Comparison of ENCODE assay signal across 8 cellular contexts in the genomic region with DNA sequence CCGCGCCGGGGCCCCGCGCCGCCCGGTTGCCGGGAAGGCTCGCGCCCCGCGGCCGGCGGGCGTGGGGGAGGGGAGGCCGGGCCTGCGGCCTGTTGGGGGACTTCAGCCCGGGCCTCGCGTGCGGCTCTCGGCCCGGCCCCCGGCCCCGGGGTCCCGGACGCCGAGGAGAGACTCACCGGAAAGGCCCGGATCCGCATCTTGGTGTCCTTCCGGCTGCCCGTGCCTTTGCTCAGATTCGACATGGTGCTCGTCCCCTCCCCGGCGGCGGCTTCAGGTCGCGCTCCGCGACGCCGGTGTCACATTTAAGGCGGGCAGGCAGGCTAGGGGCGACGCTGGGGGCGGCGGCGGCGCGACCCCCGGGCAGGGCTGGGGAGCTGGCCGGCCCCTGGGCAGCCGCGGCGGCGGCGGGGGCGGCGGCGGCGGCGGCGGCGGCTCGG. TPM values are rescaled to one million over a fixed set of nuclear protein-coding genes. Genes with fewer than 3 reads are reported as not detected.
A peak's percentile ranks its signal among the peaks of the same experiment; 100 is the strongest.
DNase-seq lines count a peak whose midpoint lies in the region; ATAC-seq and TF ChIP-seq lines count a peak whose summit lies in the region.

No MANE protein-coding gene starts in this region.

- H3K27me3 ChIP-seq in HUES64 (ENCODE audit: insufficient read depth, low read length) (no peaks in the 10 kb centered on the region), liver (ENCODE audit: control insufficient read depth in 4 of 4, insufficient read depth in 4 of 4, low read length in 3 of 4) (no peaks in the 10 kb centered on the region)

- H3K4me1 Mint-ChIP-seq in central memory CD8-positive, alpha-beta T cell: peaks cover 45% of the 10 kb centered on the region

- H3K9ac ChIP-seq in HUES64 (ENCODE audit: low read depth, low read length) (peak overlapping the region; percentile 92), liver (ENCODE audit: low read depth in 1 of 2, low read length in 2 of 2) (no peak overlapping the region)

- peaks cover 9% of the 10 kb centered on the region for H3K36me3 ChIP-seq in HUES64 (ENCODE audit: insufficient read depth, low read length)
- H3K36me3 ChIP-seq in liver (ENCODE audit: control insufficient read depth in 4 of 4, insufficient read depth in 3 of 4, low read depth in 1 of 4, low read length in 3 of 4): no peaks in the 10 kb centered on the region

- WGBS in HUES64: under 1% methylated on average over 67 of the region's 67 CpGs
- WGBS in liver: under 1% methylated on average over 67 of the region's 67 CpGs

- no peak for TF ChIP-seq CTCF in liver (IDR thresholded peaks at IDR 0.05; ENCODE audit: low read depth, low read length, missing input control)

- no peaks in the 10 kb centered on the region for H3K27me3 Mint-ChIP-seq in central memory CD8-positive, alpha-beta T cell

- H3K9me3 Mint-ChIP-seq in central memory CD8-positive, alpha-beta T cell: no peaks in the 10 kb centered on the region

- H3K27ac ChIP-seq in HUES64 (ENCODE audit: low read depth, low read length): peak overlapping the region; percentile 92; the same call in 1 of the 2 replicates
- peak overlapping the region; percentile 42 to 90 for H3K27ac ChIP-seq in liver (ENCODE audit: low read depth in 1 of 2, low read length in 2 of 2)

- H3K27ac Mint-ChIP-seq in central memory CD8-positive, alpha-beta T cell (ENCODE audit: low read depth): peak overlapping the region; percentile 94

- no peak for TF ChIP-seq RAD21 in liver (IDR thresholded peaks at IDR 0.05)

- ATAC-seq in GM21526 (IDR thresholded peaks at IDR 0.05; ENCODE audit: low FRiP score, unreplicated experiment): peak; percentile 33
- peak; percentile 48 for ATAC-seq in central memory CD8-positive, alpha-beta T cell (replicated peaks; ENCODE audit: extremely low read depth, poor library complexity, severe bottlenecking)

- H3K4me1 ChIP-seq in HUES64 (ENCODE audit: insufficient read depth, low read length) (peaks cover 25% of the 10 kb centered on the region), liver (ENCODE audit: control insufficient read depth in 4 of 4, insufficient read depth in 4 of 4, low read length in 3 of 4) (peaks cover 4 to 23% (median 10%) of the 10 kb centered on the region in 4 donors)

- H3K4me3 ChIP-seq in GM08714 (ENCODE audit: low read length) (peak overlapping the region; percentile 89), HUES64 (ENCODE audit: low read length) (peak overlapping the region; percentile 97), liver (ENCODE audit: low read depth in 1 of 3, low read length in 3 of 3) (peak overlapping the region; percentile 76 to 98 (median 82))

- H3K4me3 Mint-ChIP-seq in central memory CD8-positive, alpha-beta T cell: peak overlapping the region; percentile 97

- H3K36me3 Mint-ChIP-seq in central memory CD8-positive, alpha-beta T cell (ENCODE audit: insufficient read depth): peaks cover 18% of the 10 kb centered on the region

- DNase-seq in activated CD4-positive, CD25-positive, alpha-beta regulatory T cell treated with anti-CD3 and anti-CD28 coated beads, Interleukin-2, amount 50 U/mL, for 72 hours: peak; percentile 70
- peak; percentile 49 to 54 for DNase-seq in central memory CD8-positive, alpha-beta T cell (ENCODE audit: low spot score in 2 of 2)
- DNase-seq in stimulated activated CD4-positive, alpha-beta T cell treated with anti-CD3 and anti-CD28 coated beads, TNF-alpha, amount 100 ng/mL, for 1 hour (ENCODE audit: low read depth in 3 of 3, low spot score in 1 of 3): peak in 2 of 3 donors; percentile 22 to 42
- DNase-seq in T1000 (lab: John Stamatoyannopoulos, UW): no peak

- H3K9me3 ChIP-seq in HUES64 (ENCODE audit: insufficient read depth, low read depth, low read length) (no peaks in the 10 kb centered on the region), liver (ENCODE audit: control insufficient read depth in 4 of 4, low read length in 3 of 4) (no peaks in the 10 kb centered on the region)

TF ChIP-seq in liver, 16 proteins besides CTCF, POLR2A, EP300 and RAD21:
- TF ChIP-seq, protein P1, sequence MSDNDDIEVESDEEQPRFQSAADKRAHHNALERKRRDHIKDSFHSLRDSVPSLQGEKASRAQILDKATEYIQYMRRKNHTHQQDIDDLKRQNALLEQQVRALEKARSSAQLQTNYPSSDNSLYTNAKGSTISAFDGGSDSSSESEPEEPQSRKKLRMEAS (IDR thresholded peaks at IDR 0.05): no peak
- TF ChIP-seq FOXA2 (IDR thresholded peaks at IDR 0.05) (no peak), TAF1 (conservative IDR thresholded peaks at IDR 0.05) (no peak), RXRA (IDR thresholded peaks at IDR 0.05) (no peak), YY1 (IDR thresholded peaks at IDR 0.05) (no peak), NR2F2 (IDR thresholded peaks at IDR 0.05) (no peak), GABPA (IDR thresholded peaks at IDR 0.05 in 1 of 2, conservative IDR thresholded peaks at IDR 0.05 in 1 of 2) (no peak), HNF4G (IDR thresholded peaks at IDR 0.05) (no peak), FOXA1 (IDR thresholded peaks at IDR 0.05) (no peak)
- TF ChIP-seq, protein P2, sequence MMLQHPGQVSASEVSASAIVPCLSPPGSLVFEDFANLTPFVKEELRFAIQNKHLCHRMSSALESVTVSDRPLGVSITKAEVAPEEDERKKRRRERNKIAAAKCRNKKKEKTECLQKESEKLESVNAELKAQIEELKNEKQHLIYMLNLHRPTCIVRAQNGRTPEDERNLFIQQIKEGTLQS (IDR thresholded peaks at IDR 0.05): no peak
- TF ChIP-seq, protein P3, sequence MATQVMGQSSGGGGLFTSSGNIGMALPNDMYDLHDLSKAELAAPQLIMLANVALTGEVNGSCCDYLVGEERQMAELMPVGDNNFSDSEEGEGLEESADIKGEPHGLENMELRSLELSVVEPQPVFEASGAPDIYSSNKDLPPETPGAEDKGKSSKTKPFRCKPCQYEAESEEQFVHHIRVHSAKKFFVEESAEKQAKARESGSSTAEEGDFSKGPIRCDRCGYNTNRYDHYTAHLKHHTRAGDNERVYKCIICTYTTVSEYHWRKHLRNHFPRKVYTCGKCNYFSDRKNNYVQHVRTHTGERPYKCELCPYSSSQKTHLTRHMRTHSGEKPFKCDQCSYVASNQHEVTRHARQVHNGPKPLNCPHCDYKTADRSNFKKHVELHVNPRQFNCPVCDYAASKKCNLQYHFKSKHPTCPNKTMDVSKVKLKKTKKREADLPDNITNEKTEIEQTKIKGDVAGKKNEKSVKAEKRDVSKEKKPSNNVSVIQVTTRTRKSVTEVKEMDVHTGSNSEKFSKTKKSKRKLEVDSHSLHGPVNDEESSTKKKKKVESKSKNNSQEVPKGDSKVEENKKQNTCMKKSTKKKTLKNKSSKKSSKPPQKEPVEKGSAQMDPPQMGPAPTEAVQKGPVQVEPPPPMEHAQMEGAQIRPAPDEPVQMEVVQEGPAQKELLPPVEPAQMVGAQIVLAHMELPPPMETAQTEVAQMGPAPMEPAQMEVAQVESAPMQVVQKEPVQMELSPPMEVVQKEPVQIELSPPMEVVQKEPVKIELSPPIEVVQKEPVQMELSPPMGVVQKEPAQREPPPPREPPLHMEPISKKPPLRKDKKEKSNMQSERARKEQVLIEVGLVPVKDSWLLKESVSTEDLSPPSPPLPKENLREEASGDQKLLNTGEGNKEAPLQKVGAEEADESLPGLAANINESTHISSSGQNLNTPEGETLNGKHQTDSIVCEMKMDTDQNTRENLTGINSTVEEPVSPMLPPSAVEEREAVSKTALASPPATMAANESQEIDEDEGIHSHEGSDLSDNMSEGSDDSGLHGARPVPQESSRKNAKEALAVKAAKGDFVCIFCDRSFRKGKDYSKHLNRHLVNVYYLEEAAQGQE (IDR thresholded peaks at IDR 0.05): no peak

RNA-seq across cellular contexts. Expression of a gene that starts 0.4 kb away (rescaled TPM):
- 92.4 TPM for polyA plus RNA-seq in HUES64 (2013, experiment 1 of 2)
- polyA plus RNA-seq in HUES64 (2013, experiment 2 of 2): 97.9 TPM
- total RNA-seq in liver: 10 to 100 TPM; 37.4 to 48.9 TPM
- 10 to 100 TPM; 24.7 to 28.8 TPM for polyA plus RNA-seq in liver
